In the genomic region with DNA sequence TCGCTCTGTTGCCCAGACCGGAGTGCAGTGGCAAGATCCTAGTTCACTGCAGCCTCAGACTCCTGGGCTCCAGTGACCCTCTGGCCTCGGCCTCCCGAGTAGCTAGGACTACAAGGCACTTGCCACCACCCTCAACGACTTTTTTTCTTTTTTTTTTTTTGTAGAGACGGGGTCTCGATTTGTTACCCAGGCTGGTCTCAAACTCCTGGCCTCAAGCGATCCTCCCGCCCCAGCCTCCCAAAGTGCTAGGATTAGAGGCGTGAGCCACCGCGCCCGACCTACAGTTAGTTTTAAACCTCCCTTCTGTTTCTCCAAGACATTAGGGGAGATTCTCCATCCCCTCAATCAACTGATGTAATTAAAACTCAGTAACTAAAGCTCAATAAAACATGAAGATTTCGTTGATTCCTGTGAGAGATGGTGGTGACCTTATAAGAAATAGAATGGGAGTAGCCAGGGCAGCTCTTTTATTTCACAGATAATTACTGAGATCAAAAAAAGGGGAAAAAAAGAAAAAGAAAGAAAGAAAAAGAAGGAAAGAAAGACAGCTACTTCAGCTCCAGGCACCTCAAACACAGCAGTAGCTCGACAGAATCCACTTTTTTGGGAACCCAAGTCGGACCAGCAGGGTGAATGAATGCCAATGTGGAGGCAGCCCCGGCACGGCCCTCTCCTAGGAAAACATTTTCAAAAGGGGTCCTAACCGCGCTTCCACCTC, we compare ENCODE assay signal across 8 cellular contexts. TPM values are rescaled to one million over a fixed set of nuclear protein-coding genes. Genes with fewer than 3 reads are reported as not detected.
A peak's percentile ranks its signal among the peaks of the same experiment; 100 is the strongest.
DNase-seq lines count a peak whose midpoint lies in the region; ATAC-seq lines count a peak whose summit lies in the region.

No MANE protein-coding gene starts in this region.

- H3K9ac ChIP-seq in HUES48 (ENCODE audit: low read depth, low read length) (peak overlapping the region; percentile 76), iPS-18a (ENCODE audit: low read length) (peak overlapping the region; percentile 87)

- H3K4me3 Mint-ChIP-seq in activated T-helper 2 cell treated with anti-CD3 and anti-CD28 coated beads, Interferon-gamma antibody, Interleukin-2, Interleukin-4, amounts not matched to agents 10 μg/mL and 5 μg/mL and 100 μg/mL, durations not matched to agents 14 hours and 24 hours and 36 hours (ENCODE audit: low read depth): peak overlapping the region; percentile 100
- peak overlapping the region; percentile 99 for H3K4me3 Mint-ChIP-seq in stimulated activated memory B cell treated with anti-CD40 and anti-IgM and Interleukin-4, amounts not matched to agents 10 μg/mL and 1 μg/mL and 100 μg/mL, for 72 hours

- peak overlapping the region; percentile 99 for H3K27ac Mint-ChIP-seq in activated T-helper 2 cell treated with anti-CD3 and anti-CD28 coated beads, Interferon-gamma antibody, Interleukin-2, Interleukin-4, amounts not matched to agents 10 μg/mL and 5 μg/mL and 100 μg/mL, durations not matched to agents 14 hours and 24 hours and 36 hours
- H3K27ac Mint-ChIP-seq in stimulated activated memory B cell treated with anti-CD40 and anti-IgM and Interleukin-4, amounts not matched to agents 10 μg/mL and 1 μg/mL and 100 μg/mL, for 72 hours: peak overlapping the region; percentile 95

- H3K27me3 ChIP-seq in HUES48 (ENCODE audit: control insufficient read depth, insufficient read depth, low read length) (no peaks in the 10 kb centered on the region), iPS-18a (ENCODE audit: control insufficient read depth, insufficient read depth, low read length) (no peaks in the 10 kb centered on the region)

- H3K9me3 ChIP-seq in HUES48 (ENCODE audit: control insufficient read depth, insufficient read depth, low read length) (no peaks in the 10 kb centered on the region), iPS-18a (ENCODE audit: control insufficient read depth, low read depth, low read length) (no peaks in the 10 kb centered on the region)

- H3K27ac ChIP-seq in HUES48 (ENCODE audit: low read depth, low read length) (peak overlapping the region; percentile 39), iPS-18a (ENCODE audit: low read length) (peak overlapping the region; percentile 48)

- intact Hi-C loops in activated T-helper 2 cell treated with anti-CD3 and anti-CD28 coated beads, Interferon-gamma antibody, Interleukin-2, Interleukin-4, amounts not matched to agents 10 μg/mL and 5 μg/mL and 100 μg/mL, durations not matched to agents 14 hours and 24 hours and 36 hours (cut with micrococcal nuclease): loop anchor here (5.0 kb wide), 2 partner anchors 426 to 584 kb away; a partner anchor contains a TSS
- intact Hi-C loops in sciatic nerve (cut with DNase I): no loop called here

- H3K36me3 Mint-ChIP-seq in activated T-helper 2 cell treated with anti-CD3 and anti-CD28 coated beads, Interferon-gamma antibody, Interleukin-2, Interleukin-4, amounts not matched to agents 10 μg/mL and 5 μg/mL and 100 μg/mL, durations not matched to agents 14 hours and 24 hours and 36 hours (ENCODE audit: low read depth): peaks cover 31% of the 10 kb centered on the region
- peaks cover 29% of the 10 kb centered on the region for H3K36me3 Mint-ChIP-seq in stimulated activated memory B cell treated with anti-CD40 and anti-IgM and Interleukin-4, amounts not matched to agents 10 μg/mL and 1 μg/mL and 100 μg/mL, for 72 hours

- H3K4me1 Mint-ChIP-seq in activated T-helper 2 cell treated with anti-CD3 and anti-CD28 coated beads, Interferon-gamma antibody, Interleukin-2, Interleukin-4, amounts not matched to agents 10 μg/mL and 5 μg/mL and 100 μg/mL, durations not matched to agents 14 hours and 24 hours and 36 hours (ENCODE audit: low read depth): peaks cover 41% of the 10 kb centered on the region
- H3K4me1 Mint-ChIP-seq in stimulated activated memory B cell treated with anti-CD40 and anti-IgM and Interleukin-4, amounts not matched to agents 10 μg/mL and 1 μg/mL and 100 μg/mL, for 72 hours: peaks cover 63% of the 10 kb centered on the region

- H3K9me3 Mint-ChIP-seq in activated T-helper 2 cell treated with anti-CD3 and anti-CD28 coated beads, Interferon-gamma antibody, Interleukin-2, Interleukin-4, amounts not matched to agents 10 μg/mL and 5 μg/mL and 100 μg/mL, durations not matched to agents 14 hours and 24 hours and 36 hours: no peaks in the 10 kb centered on the region
- no peaks in the 10 kb centered on the region for H3K9me3 Mint-ChIP-seq in stimulated activated memory B cell treated with anti-CD40 and anti-IgM and Interleukin-4, amounts not matched to agents 10 μg/mL and 1 μg/mL and 100 μg/mL, for 72 hours

- no peak for ATAC-seq in stimulated activated memory B cell treated with anti-CD40 and anti-IgM and Interleukin-4, amounts not matched to agents 10 μg/mL and 1 μg/mL and 100 μg/mL, for 72 hours
- no peak for ATAC-seq in sciatic nerve

- no peaks in the 10 kb centered on the region for H3K27me3 Mint-ChIP-seq in activated T-helper 2 cell treated with anti-CD3 and anti-CD28 coated beads, Interferon-gamma antibody, Interleukin-2, Interleukin-4, amounts not matched to agents 10 μg/mL and 5 μg/mL and 100 μg/mL, durations not matched to agents 14 hours and 24 hours and 36 hours (ENCODE audit: low read depth)
- peaks cover 7% of the 10 kb centered on the region for H3K27me3 Mint-ChIP-seq in stimulated activated memory B cell treated with anti-CD40 and anti-IgM and Interleukin-4, amounts not matched to agents 10 μg/mL and 1 μg/mL and 100 μg/mL, for 72 hours

- H3K36me3 ChIP-seq in HUES48 (ENCODE audit: control insufficient read depth, insufficient read depth, low read length): peaks cover 38% of the 10 kb centered on the region
- H3K36me3 ChIP-seq in iPS-18a (ENCODE audit: control insufficient read depth, low read depth, low read length): peaks cover 22% of the 10 kb centered on the region

- H3K4me3 ChIP-seq in HUES48 (ENCODE audit: low read depth, low read length) (peak overlapping the region; percentile 75), iPS-18a (ENCODE audit: low read length) (peak overlapping the region; percentile 95)

- H3K4me1 ChIP-seq in HUES48 (ENCODE audit: control insufficient read depth, insufficient read depth, low read length) (0 out of 2 replicates have a peak, but pooled peaks cover 5% of the 10 kb centered on the region), iPS-18a (ENCODE audit: control insufficient read depth, low read depth, low read length) (no peaks in the 10 kb centered on the region)

- no peak for DNase-seq in activated T-helper 2 cell treated with anti-CD3 and anti-CD28 coated beads, Interferon-gamma antibody, Interleukin-2, Interleukin-4, amounts not matched to agents 10 μg/mL and 5 μg/mL and 100 μg/mL, durations not matched to agents 14 hours and 24 hours and 36 hours (ENCODE audit: low spot score)
- DNase-seq in NCI-H1048 (lab: John Stamatoyannopoulos, UW) (no peak), SW 1271 (lab: John Stamatoyannopoulos, UW) (no peak), OCI-M1 (lab: John Stamatoyannopoulos, UW) (no peak), sciatic nerve (ENCODE audit: low spot score) (no peak)

RNA-seq across cellular contexts. Expression of a gene that starts 0.6 kb away (rescaled TPM):
- 56.2 and 68.3 TPM in 2 replicates for total RNA-seq in activated T-helper 2 cell treated with anti-CD3 and anti-CD28 coated beads, Interferon-gamma antibody, Interleukin-2, Interleukin-4, amounts not matched to agents 10 μg/mL and 5 μg/mL and 100 μg/mL, durations not matched to agents 14 hours and 24 hours and 36 hours
- 79.6 TPM for total RNA-seq in sciatic nerve

RNA-seq across cellular contexts. Expression of a gene that starts 3.0 kb away (rescaled TPM):
- 22.3 and 23.3 TPM in 2 replicates for total RNA-seq in activated T-helper 2 cell treated with anti-CD3 and anti-CD28 coated beads, Interferon-gamma antibody, Interleukin-2, Interleukin-4, amounts not matched to agents 10 μg/mL and 5 μg/mL and 100 μg/mL, durations not matched to agents 14 hours and 24 hours and 36 hours
- total RNA-seq in sciatic nerve: 45.0 TPM

RNA-seq across cellular contexts. Expression of a gene that starts 54.7 kb away (rescaled TPM):
- total RNA-seq in activated T-helper 2 cell treated with anti-CD3 and anti-CD28 coated beads, Interferon-gamma antibody, Interleukin-2, Interleukin-4, amounts not matched to agents 10 μg/mL and 5 μg/mL and 100 μg/mL, durations not matched to agents 14 hours and 24 hours and 36 hours: 20.0 and 27.0 TPM in 2 replicates
- total RNA-seq in sciatic nerve: 38.8 TPM
